Comparison of ENCODE assay signal across 9 cellular contexts in genomic region chr14:41609704-41610183, GRCh38. TPM values are rescaled to one million over a fixed set of nuclear protein-coding genes. Genes with fewer than 3 reads are reported as not detected.
A peak's percentile ranks its signal among the peaks of the same experiment; 100 is the strongest.
DNase-seq lines count a peak whose midpoint lies in the region; ATAC-seq and TF ChIP-seq lines count a peak whose summit lies in the region.
"Had no signal": no experiment of that assay in that cellular context is flagged by ENCODE, and none has a peak within 500 bp of the region (broad histone marks: within the 10 kb centered on the region; RNA-seq: fewer than 3 reads in every experiment).

No MANE protein-coding gene starts in this region.

- CTCF ChIA-PET in Panc1 (lab: Charles Lee): interaction anchor here (0.7 kb wide), 1 partner anchor 174 kb away, joined by 3 read pairs; no protein-coding TSS in a partner anchor

- H3K4me3 ChIP-seq in HUES48 (ENCODE audit: low read depth, low read length) (peak overlapping the region; percentile 91), Panc1 (ENCODE audit: low read depth in 2 of 2, low read length in 2 of 2) (peak overlapping the region; percentile 62 to 84), foreskin fibroblast (ENCODE audit: low read depth in 1 of 2, low read length in 2 of 2) (peak overlapping the region; percentile 7 to 81), parathyroid adenoma (ENCODE audit: low read depth, low read length) (no peak overlapping the region)

- intact Hi-C loops in Panc1 (cut with micrococcal nuclease; ENCODE audit: unreplicated experiment): loop anchor here (10.0 kb wide), 3 partner anchors 175 to 585 kb away; no protein-coding TSS in a partner anchor

- DNase-seq in Panc1 (ENCODE audit: low read depth, low spot score): no peak
- DNase-seq in foreskin fibroblast: peak in 1 of 2 donors; percentile 82
- DNase-seq in HUDEP-2 (lab: John Stamatoyannopoulos, UW; ENCODE audit: unreplicated experiment in 76 of 76): no peak

- H2AFZ ChIP-seq in parathyroid adenoma: peak overlapping the region; percentile 77

- in situ Hi-C loops in Panc1 (cut with HindIII; ENCODE audit: low pct_unique_long_range_greater_than_20kb, low sequenced_read_pairs): no loop called here

- no TSS peak for BruUV-seq in Panc1 (replicated peaks; lab: Mats Ljungman, UMichigan)

- ATAC-seq in Panc1 (peak; percentile 84), HG03571 (IDR thresholded peaks at IDR 0.05; ENCODE audit: unreplicated experiment) (no peak), HG03175 (IDR thresholded peaks at IDR 0.05; ENCODE audit: unreplicated experiment) (no peak), GM21529 (IDR thresholded peaks at IDR 0.05; ENCODE audit: unreplicated experiment) (no peak)

- no peaks in the 10 kb centered on the region for H3K9me3 ChIP-seq in HUES48 (ENCODE audit: control insufficient read depth, insufficient read depth, low read length)
- H3K9me3 ChIP-seq in Panc1 (ENCODE audit: control insufficient read depth, insufficient read depth, low read depth, low read length): no peaks in the 10 kb centered on the region
- no peaks in the 10 kb centered on the region for H3K9me3 ChIP-seq in parathyroid adenoma (ENCODE audit: control insufficient read depth, low read length)

- H3K27me3 ChIP-seq in HUES48 (ENCODE audit: control insufficient read depth, insufficient read depth, low read length) (peaks cover 63% of the 10 kb centered on the region), Panc1 (ENCODE audit: control insufficient read depth, insufficient read depth, low read length) (no peaks in the 10 kb centered on the region), parathyroid adenoma (ENCODE audit: control insufficient read depth, insufficient read depth, low read length) (peaks cover 8% of the 10 kb centered on the region)

- no peak overlapping the region for H3K9ac ChIP-seq in HUES48 (ENCODE audit: low read depth, low read length)
- H3K9ac ChIP-seq in parathyroid adenoma: no peak overlapping the region

- H3K27ac ChIP-seq in HUES48 (ENCODE audit: low read depth, low read length): no peak overlapping the region
- peak overlapping the region; percentile 88 for H3K27ac ChIP-seq in Panc1 (ENCODE audit: low read length)
- H3K27ac ChIP-seq in parathyroid adenoma: peak overlapping the region; percentile 88

- TF ChIP-seq CTCF in Panc1 (IDR thresholded peaks at IDR 0.05): peak; percentile 82
- TF ChIP-seq CTCF in foreskin fibroblast (IDR thresholded peaks at IDR 0.05; ENCODE audit: low read depth, low read length): no peak
- TF ChIP-seq CTCF in parathyroid adenoma (IDR thresholded peaks at IDR 0.05): peak; percentile 74

- POLR2A ChIA-PET in Panc1 (lab: Charles Lee): interaction anchor here (0.6 kb wide), 1 partner anchor 81 kb away, joined by 3 read pairs; no protein-coding TSS in a partner anchor

- peaks cover 3% of the 10 kb centered on the region for H3K79me2 ChIP-seq in parathyroid adenoma

- H3K4me1 ChIP-seq in HUES48 (ENCODE audit: control insufficient read depth, insufficient read depth, low read length) (peaks cover 23% of the 10 kb centered on the region), Panc1 (ENCODE audit: control insufficient read depth, insufficient read depth, low read length) (peaks cover 9% of the 10 kb centered on the region), parathyroid adenoma (peaks cover 10% of the 10 kb centered on the region)

- H3K36me3 ChIP-seq in HUES48 (ENCODE audit: control insufficient read depth, insufficient read depth, low read length): no peaks in the 10 kb centered on the region
- H3K36me3 ChIP-seq in Panc1 (ENCODE audit: control insufficient read depth, insufficient read depth, low read length): no peaks in the 10 kb centered on the region
- H3K36me3 ChIP-seq in parathyroid adenoma (ENCODE audit: control insufficient read depth, insufficient read depth, low read length): no peaks in the 10 kb centered on the region

- no peak overlapping the region for H3K4me2 ChIP-seq in parathyroid adenoma (ENCODE audit: low read length)

RNA-seq across cellular contexts. Expression of gene LRFN5, which starts 3.1 kb away (rescaled TPM):
- total RNA-seq in Panc1 (2021; ENCODE audit: unreplicated experiment): 9.8 TPM
- polyA plus RNA-seq in Panc1 (2012; ENCODE audit: insufficient read length): 10.2 TPM
- total RNA-seq: LHCN-M2 had no signal
